In the genomic region with DNA sequence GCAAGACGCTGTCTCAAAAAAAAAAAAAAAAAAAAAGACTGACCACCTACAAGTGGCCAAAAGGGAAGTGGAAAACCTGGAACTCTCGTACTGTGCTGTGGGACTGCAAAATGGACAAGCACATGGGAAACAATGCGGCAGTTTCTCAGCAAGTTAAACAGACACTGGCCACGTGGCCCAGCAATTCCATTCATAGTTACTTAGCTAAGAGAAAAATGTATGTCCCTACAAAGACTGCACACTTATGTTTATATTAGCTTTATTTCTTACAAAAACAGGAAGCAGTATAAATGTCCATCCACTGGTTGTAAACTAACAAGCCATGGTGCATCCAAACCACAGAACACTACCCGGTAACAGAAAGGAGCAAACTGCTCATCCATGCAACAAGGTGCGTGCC, we compare ENCODE assay signal across 1 cellular context.
TF ChIP-seq lines count a peak whose summit lies in the region.

No MANE protein-coding gene starts in this region.

TF ChIP-seq in H1, 55 proteins besides CTCF, POLR2A, EP300 and RAD21:
- no peak for TF ChIP-seq HDAC6 (IDR thresholded peaks at IDR 0.05; ENCODE audit: low read depth, low read length)
- TF ChIP-seq CTBP2 (IDR thresholded peaks at IDR 0.05; ENCODE audit: borderline replicate concordance, insufficient read depth, insufficient read length, low read length): no peak
- no peak for TF ChIP-seq BRCA1 (IDR thresholded peaks at IDR 0.05; ENCODE audit: low read depth, low read length)
- no peak for TF ChIP-seq SIRT6 (IDR thresholded peaks at IDR 0.05; ENCODE audit: low read length)
- no peak for TF ChIP-seq CBX5 (IDR thresholded peaks at IDR 0.05; ENCODE audit: low read depth, low read length)
- TF ChIP-seq KDM4A (IDR thresholded peaks at IDR 0.05; ENCODE audit: low read depth, low read length, severe bottlenecking): no peak
- TF ChIP-seq SP4 (IDR thresholded peaks at IDR 0.05; ENCODE audit: low read length): no peak
